1 cellular context compared by ENCODE assay signal in the genomic region with DNA sequence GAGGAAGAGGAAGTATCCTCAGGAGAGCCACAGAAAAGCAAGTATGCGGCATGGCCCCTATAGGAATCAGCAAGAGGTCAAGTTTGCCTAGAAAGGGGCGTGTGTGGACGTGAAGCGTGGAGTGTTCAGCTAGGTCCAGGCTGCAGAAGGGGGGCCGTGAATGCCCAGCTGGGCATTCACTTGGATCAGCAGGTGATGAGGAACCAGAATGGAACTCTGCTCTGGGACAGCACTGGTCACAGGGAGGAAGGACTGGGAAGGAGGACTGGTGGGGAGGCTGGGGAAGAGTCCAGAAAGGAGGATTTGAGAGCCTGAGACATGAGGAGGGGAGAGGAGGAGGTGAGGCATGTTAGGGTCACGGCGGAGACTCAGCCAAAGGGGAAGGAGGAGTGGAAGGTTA.
TF ChIP-seq lines count a peak whose summit lies in the region.

No MANE protein-coding gene starts in this region.

TF ChIP-seq in GM23338, 12 proteins besides CTCF, POLR2A, EP300 and RAD21:
- TF ChIP-seq ZNF462 (CRISPR knock-in tag; IDR thresholded peaks at IDR 0.05), result no peak
- no peak for TF ChIP-seq EZH2phosphoT487 (IDR thresholded peaks at IDR 0.05; ENCODE audit: unreplicated experiment)
- no peak for TF ChIP-seq ETS1 (IDR thresholded peaks at IDR 0.05)
- TF ChIP-seq POLR2AphosphoS5 (IDR thresholded peaks at IDR 0.05; ENCODE audit: low read depth), result no peak
- no peak for TF ChIP-seq CREB1 (CRISPR knock-in tag; IDR thresholded peaks at IDR 0.05; ENCODE audit: low read depth)
- TF ChIP-seq, protein P1, sequence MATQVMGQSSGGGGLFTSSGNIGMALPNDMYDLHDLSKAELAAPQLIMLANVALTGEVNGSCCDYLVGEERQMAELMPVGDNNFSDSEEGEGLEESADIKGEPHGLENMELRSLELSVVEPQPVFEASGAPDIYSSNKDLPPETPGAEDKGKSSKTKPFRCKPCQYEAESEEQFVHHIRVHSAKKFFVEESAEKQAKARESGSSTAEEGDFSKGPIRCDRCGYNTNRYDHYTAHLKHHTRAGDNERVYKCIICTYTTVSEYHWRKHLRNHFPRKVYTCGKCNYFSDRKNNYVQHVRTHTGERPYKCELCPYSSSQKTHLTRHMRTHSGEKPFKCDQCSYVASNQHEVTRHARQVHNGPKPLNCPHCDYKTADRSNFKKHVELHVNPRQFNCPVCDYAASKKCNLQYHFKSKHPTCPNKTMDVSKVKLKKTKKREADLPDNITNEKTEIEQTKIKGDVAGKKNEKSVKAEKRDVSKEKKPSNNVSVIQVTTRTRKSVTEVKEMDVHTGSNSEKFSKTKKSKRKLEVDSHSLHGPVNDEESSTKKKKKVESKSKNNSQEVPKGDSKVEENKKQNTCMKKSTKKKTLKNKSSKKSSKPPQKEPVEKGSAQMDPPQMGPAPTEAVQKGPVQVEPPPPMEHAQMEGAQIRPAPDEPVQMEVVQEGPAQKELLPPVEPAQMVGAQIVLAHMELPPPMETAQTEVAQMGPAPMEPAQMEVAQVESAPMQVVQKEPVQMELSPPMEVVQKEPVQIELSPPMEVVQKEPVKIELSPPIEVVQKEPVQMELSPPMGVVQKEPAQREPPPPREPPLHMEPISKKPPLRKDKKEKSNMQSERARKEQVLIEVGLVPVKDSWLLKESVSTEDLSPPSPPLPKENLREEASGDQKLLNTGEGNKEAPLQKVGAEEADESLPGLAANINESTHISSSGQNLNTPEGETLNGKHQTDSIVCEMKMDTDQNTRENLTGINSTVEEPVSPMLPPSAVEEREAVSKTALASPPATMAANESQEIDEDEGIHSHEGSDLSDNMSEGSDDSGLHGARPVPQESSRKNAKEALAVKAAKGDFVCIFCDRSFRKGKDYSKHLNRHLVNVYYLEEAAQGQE (IDR thresholded peaks at IDR 0.05; ENCODE audit: unreplicated experiment), result no peak
- TF ChIP-seq JUNB (IDR thresholded peaks at IDR 0.05; ENCODE audit: unreplicated experiment), result no peak
- no peak for TF ChIP-seq NANOG (IDR thresholded peaks at IDR 0.05; ENCODE audit: borderline replicate concordance)
- TF ChIP-seq STAT1 (IDR thresholded peaks at IDR 0.05; ENCODE audit: unreplicated experiment), result no peak
- no peak for TF ChIP-seq EZH2 (IDR thresholded peaks at IDR 0.05; ENCODE audit: low read depth, unreplicated experiment)
- no peak for TF ChIP-seq ZNF331 (CRISPR knock-in tag; IDR thresholded peaks at IDR 0.05; ENCODE audit: low read depth)
- TF ChIP-seq ZNF114 (CRISPR knock-in tag; IDR thresholded peaks at IDR 0.05), result no peak
TF ChIP-seq in GM23338: peak in this region for 0.
